21 cellular contexts compared by ENCODE assay signal in the genomic region with DNA sequence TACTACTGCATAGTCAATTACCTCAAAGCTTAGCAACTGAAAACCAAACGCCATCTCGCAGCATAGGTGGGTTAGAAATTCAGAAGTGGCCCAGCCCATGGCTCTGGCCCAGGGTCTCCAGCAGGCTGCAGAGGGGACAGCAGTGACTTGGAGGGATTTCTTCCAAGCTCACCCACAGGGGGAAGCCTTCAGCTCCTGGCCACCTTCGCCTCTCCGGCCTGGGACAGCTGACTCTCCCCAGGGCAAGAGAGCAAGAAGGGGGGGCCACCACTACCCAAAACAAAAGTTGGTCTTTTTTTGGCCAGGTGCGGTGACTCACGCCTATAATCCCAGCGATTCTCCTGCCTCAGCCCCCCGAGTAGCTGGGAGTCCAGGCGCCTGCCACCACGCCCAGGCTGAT.
"Had no signal": no experiment of that assay in that cellular context is flagged by ENCODE, and none has a peak within 500 bp of the region (broad histone marks: within the 10 kb centered on the region; RNA-seq: fewer than 3 reads in every experiment).

No MANE protein-coding gene starts in this region.

- DNase-seq: activated CD4-positive, alpha-beta memory T cell treated with anti-CD3 and anti-CD28 coated beads for 36 hours; activated CD4-positive, alpha-beta T cell treated with anti-CD3 and anti-CD28 coated beads for 36 hours; activated T-cell treated with anti-CD3 and anti-CD28 coated beads for 4 hours; dermis blood vessel endothelial cell; effector memory CD4-positive, alpha-beta T cell; hippocampal formation; kidney; mammary epithelial cell; naive B cell; ovary; psoas muscle; right cardiac atrium; stimulated activated CD4-positive, alpha-beta T cell treated with anti-CD3 and anti-CD28 coated beads, Interleukin-15, amount 100 ng/mL, for 24 hours; stimulated activated CD4-positive, alpha-beta T cell treated with anti-CD3 and anti-CD28 coated beads, Interleukin-2, amount 100 ng/mL, for 48 hours; transverse colon had no signal

- ATAC-seq: activated CD4-positive, alpha-beta T cell treated with anti-CD3 and anti-CD28 coated beads for 36 hours; left lobe of liver; psoas muscle; right cardiac atrium had no signal

- H3K9me3 ChIP-seq: ovary, psoas muscle, transverse colon had no signal

- H3K27ac Mint-ChIP-seq: activated CD4-positive, alpha-beta memory T cell treated with anti-CD3 and anti-CD28 coated beads for 36 hours; activated CD4-positive, alpha-beta T cell treated with anti-CD3 and anti-CD28 coated beads for 36 hours; activated naive CD8-positive, alpha-beta T cell; activated T-helper 1 cell treated with anti-CD3 and anti-CD28 coated beads, Interleukin-12 subunit alpha, Interleukin-12 subunit beta, Interleukin-2, Interleukin-4 antibody, amounts not matched to agents 30 ng/mL and 10 ng/mL and 1 ng/mL, durations not matched to agents 14 hours and 24 hours and 36 hours; stimulated activated naive CD8-positive, alpha-beta T cell treated with anti-CD3 and anti-CD28 coated beads, Interleukin-15, Interleukin-2, amounts not matched to agents 100 ng/mL and 50 ng/mL, for 24 hours had no signal

- H3K36me3 ChIP-seq: cardiac muscle cell, ovary, transverse colon had no signal

- H3K36me3 Mint-ChIP-seq: activated CD4-positive, alpha-beta memory T cell treated with anti-CD3 and anti-CD28 coated beads for 36 hours; activated naive CD8-positive, alpha-beta T cell had no signal

- H3K9me3 Mint-ChIP-seq: activated CD4-positive, alpha-beta memory T cell treated with anti-CD3 and anti-CD28 coated beads for 36 hours; activated T-helper 1 cell treated with anti-CD3 and anti-CD28 coated beads, Interleukin-12 subunit alpha, Interleukin-12 subunit beta, Interleukin-2, Interleukin-4 antibody, amounts not matched to agents 30 ng/mL and 10 ng/mL and 1 ng/mL, durations not matched to agents 14 hours and 24 hours and 36 hours; naive B cell; stimulated activated naive CD8-positive, alpha-beta T cell treated with anti-CD3 and anti-CD28 coated beads, Interleukin-15, Interleukin-2, amounts not matched to agents 100 ng/mL and 50 ng/mL, for 24 hours had no signal

- H3K27ac ChIP-seq: cardiac muscle cell, ovary, psoas muscle, skin epidermis, transverse colon had no signal

- H3K4me3 ChIP-seq: cardiac muscle cell, ovary, psoas muscle, skin epidermis, transverse colon had no signal

- H3K27me3 ChIP-seq: ovary had no signal

- H3K4me3 Mint-ChIP-seq: activated CD4-positive, alpha-beta memory T cell treated with anti-CD3 and anti-CD28 coated beads for 36 hours; activated CD4-positive, alpha-beta T cell treated with anti-CD3 and anti-CD28 coated beads for 36 hours; activated naive CD8-positive, alpha-beta T cell; activated T-helper 1 cell treated with anti-CD3 and anti-CD28 coated beads, Interleukin-12 subunit alpha, Interleukin-12 subunit beta, Interleukin-2, Interleukin-4 antibody, amounts not matched to agents 30 ng/mL and 10 ng/mL and 1 ng/mL, durations not matched to agents 14 hours and 24 hours and 36 hours; naive B cell; stimulated activated naive CD8-positive, alpha-beta T cell treated with anti-CD3 and anti-CD28 coated beads, Interleukin-15, Interleukin-2, amounts not matched to agents 100 ng/mL and 50 ng/mL, for 24 hours had no signal
